Comparison of ENCODE assay signal across 17 cellular contexts in genomic region chr1:116873680-116874271, GRCh38. TPM values are rescaled to one million over a fixed set of nuclear protein-coding genes. Genes with fewer than 3 reads are reported as not detected.
A peak's percentile ranks its signal among the peaks of the same experiment; 100 is the strongest.
DNase-seq lines count a peak whose midpoint lies in the region; FAIRE-seq and TF ChIP-seq lines count a peak whose summit lies in the region.
"Had no signal": no experiment of that assay in that cellular context is flagged by ENCODE, and none has a peak within 500 bp of the region (broad histone marks: within the 10 kb centered on the region; RNA-seq: fewer than 3 reads in every experiment).

No MANE protein-coding gene starts in this region.

- H3K4me3 Mint-ChIP-seq in activated CD4-positive, alpha-beta T cell treated with anti-CD3 and anti-CD28 coated beads, Interleukin-2, amount 10 ng/mL, durations not matched to agents 7 days and 5 days = no peak overlapping the region
- H3K4me3 Mint-ChIP-seq in astrocyte (ENCODE audit: unreplicated experiment) = no peak overlapping the region
- no peak overlapping the region for H3K4me3 Mint-ChIP-seq in nephron
- H3K4me3 Mint-ChIP-seq: activated CD8-positive, alpha-beta memory T cell treated with anti-CD3 and anti-CD28 coated beads, Interleukin-2, amount 10 ng/mL, durations not matched to agents 7 days and 5 days; dendritic cell treated with granulocyte-macrophage colony-stimulating factor and Interleukin-4, amounts not matched to agents 40 ng/mL and 50 ng/mL, for 4 days; natural killer cell had no signal

- H3K36me3 Mint-ChIP-seq in activated CD4-positive, alpha-beta T cell treated with anti-CD3 and anti-CD28 coated beads, Interleukin-2, amount 10 ng/mL, durations not matched to agents 7 days and 5 days (ENCODE audit: low read depth) = peaks cover 2% of the 10 kb centered on the region
- peaks cover under 1% of the 10 kb centered on the region for H3K36me3 Mint-ChIP-seq in astrocyte (ENCODE audit: low read depth, unreplicated experiment)
- no peaks in the 10 kb centered on the region for H3K36me3 Mint-ChIP-seq in nephron (ENCODE audit: low read depth)
- H3K36me3 Mint-ChIP-seq: activated CD8-positive, alpha-beta memory T cell treated with anti-CD3 and anti-CD28 coated beads, Interleukin-2, amount 10 ng/mL, durations not matched to agents 7 days and 5 days had no signal

- H3K4me3 ChIP-seq in HEK293 (ENCODE audit: low read depth, low read length) = no peak overlapping the region
- H3K4me3 ChIP-seq in astrocyte (ENCODE audit: insufficient read depth, low read depth, low read length) = no peak overlapping the region
- H3K4me3 ChIP-seq in sigmoid colon = no peak overlapping the region
- H3K4me3 ChIP-seq: right atrium auricular region had no signal

- H4K20me1 ChIP-seq in astrocyte (ENCODE audit: insufficient read depth, low read length) = no peaks in the 10 kb centered on the region

- TF ChIP-seq EP300 in sigmoid colon (IDR thresholded peaks at IDR 0.05) = no peak

- no peak overlapping the region for H3K4me2 ChIP-seq in astrocyte (ENCODE audit: low read length)

- H3K27me3 ChIP-seq in astrocyte (ENCODE audit: insufficient read depth, low read length) (no peaks in the 10 kb centered on the region), sigmoid colon (no peaks in the 10 kb centered on the region)
- H3K27me3 ChIP-seq: right atrium auricular region had no signal

- H3K9me3 ChIP-seq in HEK293 (ENCODE audit: control insufficient read depth, insufficient read depth, low read depth, low read length) = no peaks in the 10 kb centered on the region
- H3K9me3 ChIP-seq in astrocyte (ENCODE audit: insufficient read depth, low read depth, low read length) = no peaks in the 10 kb centered on the region
- no peaks in the 10 kb centered on the region for H3K9me3 ChIP-seq in sigmoid colon
- H3K9me3 ChIP-seq: right atrium auricular region had no signal

- H3K27ac ChIP-seq in HEK293 (ENCODE audit: extremely low read depth, low read depth, low read length) (no peak overlapping the region), astrocyte (ENCODE audit: low read depth, low read length) (no peak overlapping the region), sigmoid colon (no peak overlapping the region)
- H3K27ac ChIP-seq: right atrium auricular region had no signal

- intact Hi-C loops in sigmoid colon (cut with DNase I) = no loop called here

- no peak for TF ChIP-seq POLR2A in sigmoid colon (IDR thresholded peaks at IDR 0.05)

- 72 to 85% methylated on average over 6 of the region's 6 CpGs for WGBS in sigmoid colon, 2 donors

- no peaks in the 10 kb centered on the region for H3K27me3 Mint-ChIP-seq in activated CD4-positive, alpha-beta T cell treated with anti-CD3 and anti-CD28 coated beads, Interleukin-2, amount 10 ng/mL, durations not matched to agents 7 days and 5 days
- H3K27me3 Mint-ChIP-seq in astrocyte (ENCODE audit: low read depth, unreplicated experiment) (no peaks in the 10 kb centered on the region), nephron (ENCODE audit: low read depth) (no peaks in the 10 kb centered on the region)

- CTCF ChIA-PET in activated CD4-positive, alpha-beta T cell treated with anti-CD3 and anti-CD28 coated beads, Interleukin-2, amount 10 ng/mL, durations not matched to agents 7 days and 5 days (lab: Charles Lee) = interaction anchor here (1.2 kb wide), 1 partner anchor 136 kb away, joined by 3 read pairs; no protein-coding TSS in a partner anchor
- CTCF ChIA-PET in HEK293 (lab: Yijun Ruan, JAX) = no interaction called here

- H3K4me1 ChIP-seq in HEK293 (ENCODE audit: control insufficient read depth, insufficient read depth, low read length) (peaks cover 3% of the 10 kb centered on the region; the same call in 1 of the 2 replicates), astrocyte (ENCODE audit: insufficient read depth, low read length) (peaks cover 10% of the 10 kb centered on the region), sigmoid colon (peaks cover 0 to 25% (median 14%) of the 10 kb centered on the region in 4 donors)

- DNase-seq in activated CD4-positive, alpha-beta T cell treated with anti-CD3 and anti-CD28 coated beads for 48 hours = peak; percentile 56
- DNase-seq in activated CD4-positive, alpha-beta T cell treated with anti-CD3 and anti-CD28 coated beads, Interleukin-2, amount 10 ng/mL, durations not matched to agents 7 days and 5 days = no peak
- DNase-seq in astrocyte (ENCODE audit: low read depth) (no peak), activated gamma-delta T cell (lab: John Stamatoyannopoulos, UW) (no peak), sigmoid colon (no peak), HuH-7.5 (ENCODE audit: low spot score) (no peak)
- DNase-seq: activated CD8-positive, alpha-beta memory T cell treated with anti-CD3 and anti-CD28 coated beads, Interleukin-2, amount 10 ng/mL, durations not matched to agents 7 days and 5 days; amygdala; COR-L47; left ventricle myocardium superior; natural killer cell; NCI-H2081 treated with DMSO at 0.1 percent for 48 hours; stimulated activated naive CD4-positive, alpha-beta T cell had no signal

- peaks cover 17% of the 10 kb centered on the region for H3K4me1 Mint-ChIP-seq in activated CD4-positive, alpha-beta T cell treated with anti-CD3 and anti-CD28 coated beads, Interleukin-2, amount 10 ng/mL, durations not matched to agents 7 days and 5 days
- H3K4me1 Mint-ChIP-seq in astrocyte (ENCODE audit: low read depth, unreplicated experiment) (no peaks in the 10 kb centered on the region), nephron (peaks cover 28% of the 10 kb centered on the region)
- H3K4me1 Mint-ChIP-seq: natural killer cell had no signal

- H3K79me2 ChIP-seq in astrocyte (ENCODE audit: insufficient read depth, low read length) = no peaks in the 10 kb centered on the region

- no peak for TF ChIP-seq CTCF in HEK293 (tag by site-specific recombination; IDR thresholded peaks at IDR 0.05)
- TF ChIP-seq CTCF in astrocyte (IDR thresholded peaks at IDR 0.05; ENCODE audit: insufficient read depth, low read depth, low read length) = no peak
- no peak for TF ChIP-seq CTCF in nephron (IDR thresholded peaks at IDR 0.05; ENCODE audit: unreplicated experiment in 3 of 3)
- TF ChIP-seq CTCF in sigmoid colon (IDR thresholded peaks at IDR 0.05) = no peak

- FAIRE-seq in astrocyte (lab: Jason Lieb, UNC) = no peak

- POLR2A ChIA-PET in activated CD4-positive, alpha-beta T cell treated with anti-CD3 and anti-CD28 coated beads, Interleukin-2, amount 10 ng/mL, durations not matched to agents 7 days and 5 days (lab: Charles Lee) = no interaction called here
- POLR2A ChIA-PET in HEK293 (lab: Yijun Ruan, JAX) = no interaction called here

- H2AFZ ChIP-seq in astrocyte (ENCODE audit: low read depth, low read length) = peak overlapping the region; percentile 22

- H3K36me3 ChIP-seq in HEK293 (ENCODE audit: control insufficient read depth in 2 of 2, insufficient read depth in 1 of 2, low read length in 2 of 2) = no peaks in the 10 kb centered on the region
- H3K36me3 ChIP-seq in astrocyte (ENCODE audit: insufficient read depth, low read length) = no peaks in the 10 kb centered on the region
- H3K36me3 ChIP-seq in sigmoid colon = no peaks in the 10 kb centered on the region
- H3K36me3 ChIP-seq: right atrium auricular region had no signal

- H3K9me3 Mint-ChIP-seq in activated CD4-positive, alpha-beta T cell treated with anti-CD3 and anti-CD28 coated beads, Interleukin-2, amount 10 ng/mL, durations not matched to agents 7 days and 5 days = peaks cover 7% of the 10 kb centered on the region
- H3K9me3 Mint-ChIP-seq in astrocyte (ENCODE audit: unreplicated experiment) (no peaks in the 10 kb centered on the region), nephron (no peaks in the 10 kb centered on the region)
- H3K9me3 Mint-ChIP-seq: dendritic cell treated with granulocyte-macrophage colony-stimulating factor and Interleukin-4, amounts not matched to agents 40 ng/mL and 50 ng/mL, for 4 days; natural killer cell had no signal

- no peak overlapping the region for H3K9ac ChIP-seq in astrocyte (ENCODE audit: low read length)

- no peak overlapping the region for H3K27ac Mint-ChIP-seq in activated CD4-positive, alpha-beta T cell treated with anti-CD3 and anti-CD28 coated beads, Interleukin-2, amount 10 ng/mL, durations not matched to agents 7 days and 5 days
- peak overlapping the region; percentile 21 for H3K27ac Mint-ChIP-seq in astrocyte (ENCODE audit: unreplicated experiment)
- H3K27ac Mint-ChIP-seq in nephron = peak overlapping the region; percentile 26 to 44 (median 43)
- H3K27ac Mint-ChIP-seq: activated CD8-positive, alpha-beta memory T cell treated with anti-CD3 and anti-CD28 coated beads, Interleukin-2, amount 10 ng/mL, durations not matched to agents 7 days and 5 days; dendritic cell treated with granulocyte-macrophage colony-stimulating factor and Interleukin-4, amounts not matched to agents 40 ng/mL and 50 ng/mL, for 4 days; natural killer cell had no signal

TF ChIP-seq in HEK293, 187 proteins besides CTCF, POLR2A, EP300 and RAD21:
- no peak for TF ChIP-seq ZNF571 (tag by site-specific recombination; IDR thresholded peaks at IDR 0.05)
- TF ChIP-seq ZIC2 (tag by site-specific recombination; IDR thresholded peaks at IDR 0.05) = peak; percentile 62
- TF ChIP-seq AEBP2 (tag by site-specific recombination; IDR thresholded peaks at IDR 0.05; ENCODE audit: borderline replicate concordance) = no peak

RNA-seq across cellular contexts. Expression of gene PTGFRN, which starts 35.9 kb away (rescaled TPM):
- total RNA-seq in activated CD4-positive, alpha-beta T cell treated with anti-CD3 and anti-CD28 coated beads, Interleukin-2, amount 10 ng/mL, durations not matched to agents 7 days and 5 days = 1 to 10 TPM in 1 of 2 experiments, under 1 TPM in 1; 0.79 to 1.3 TPM
- 157 and 213 TPM in 2 replicates for total RNA-seq in astrocyte
- 100 to 1,000 TPM in 2 of 4 donors, 10 to 100 TPM in 2; 77.3 to 179 (median 109) TPM for total RNA-seq in sigmoid colon
- polyA plus RNA-seq in sigmoid colon = 10 to 100 TPM in 2 of 3 donors, 1 to 10 TPM in 1; 6.6 to 38.8 (median 11.8) TPM

Comparison
In these comparisons a context has a peak if more than half of its experiments do, and no peak if none do; other contexts are left out.
1. RNA of gene PTGFRN, which starts 35.9 kb away (total RNA-seq): 157 to 213 TPM in astrocyte and 77.3 to 179 TPM in sigmoid colon; 0.79 to 1.3 TPM in activated CD4-positive, alpha-beta T cell treated with anti-CD3 and anti-CD28 coated beads, Interleukin-2, amount 10 ng/mL, durations not matched to agents 7 days and 5 days; every median in the first group is over 10 times any median in the second.